In genomic region chr6:102517506-102517905, GRCh38 we compare ENCODE assay signal across 25 cellular contexts.
"Had no signal": no experiment of that assay in that cellular context is flagged by ENCODE, and none has a peak within 500 bp of the region (broad histone marks: within the 10 kb centered on the region; RNA-seq: fewer than 3 reads in every experiment).

No MANE protein-coding gene starts in this region.

- H3K4me3 ChIP-seq: K562, Peyer's patch, SJCRH30 had no signal

- ATAC-seq: K562, PC-3, Right ventricle myocardium inferior, SK-N-SH treated with all-trans-retinoic acid at 6 μM for 48 hours had no signal

- FAIRE-seq: HTR-8/SVneo, K562 had no signal

- H3K4me2 ChIP-seq: KMS-11 had no signal

- H3K9ac ChIP-seq: KMS-11 had no signal

- DNase-seq: MV-4-11; NCI-H1048; NCI-H1105; NCI-H1417; NCI-H1436 treated with DMSO at 0.1 percent for 48 hours; NCI-H1694; NCI-H187 treated with DMSO at 0.1 percent for 48 hours; NCI-H2029 treated with DMSO at 0.1 percent for 48 hours; NCI-H2171 treated with DMSO at 0.1 percent for 48 hours; NCI-H345; NCI-H446 treated with DMSO at 0.1 percent for 48 hours; NCI-H510A treated with DMSO at 0.1 percent for 48 hours; NCI-H526; NCI-H774; NK-92 treated with Interleukin-12 subunit alpha and Interleukin-12 subunit beta, amount 100 ng/mL, for 24 hours; PC-3; Peyer's patch; SHP77 treated with DMSO at 0.1 percent for 48 hours; SJCRH30; T-helper 1 cell had no signal

- H3K9me3 ChIP-seq: Peyer's patch, SJCRH30 had no signal

- H3K4me1 ChIP-seq: Peyer's patch, SJCRH30 had no signal

- H3K36me3 ChIP-seq: Peyer's patch, SJCRH30 had no signal

- H3K27ac ChIP-seq: KMS-11, Peyer's patch, SJCRH30 had no signal

- H3K27me3 ChIP-seq: Peyer's patch, SJCRH30 had no signal
